In the genomic region with DNA sequence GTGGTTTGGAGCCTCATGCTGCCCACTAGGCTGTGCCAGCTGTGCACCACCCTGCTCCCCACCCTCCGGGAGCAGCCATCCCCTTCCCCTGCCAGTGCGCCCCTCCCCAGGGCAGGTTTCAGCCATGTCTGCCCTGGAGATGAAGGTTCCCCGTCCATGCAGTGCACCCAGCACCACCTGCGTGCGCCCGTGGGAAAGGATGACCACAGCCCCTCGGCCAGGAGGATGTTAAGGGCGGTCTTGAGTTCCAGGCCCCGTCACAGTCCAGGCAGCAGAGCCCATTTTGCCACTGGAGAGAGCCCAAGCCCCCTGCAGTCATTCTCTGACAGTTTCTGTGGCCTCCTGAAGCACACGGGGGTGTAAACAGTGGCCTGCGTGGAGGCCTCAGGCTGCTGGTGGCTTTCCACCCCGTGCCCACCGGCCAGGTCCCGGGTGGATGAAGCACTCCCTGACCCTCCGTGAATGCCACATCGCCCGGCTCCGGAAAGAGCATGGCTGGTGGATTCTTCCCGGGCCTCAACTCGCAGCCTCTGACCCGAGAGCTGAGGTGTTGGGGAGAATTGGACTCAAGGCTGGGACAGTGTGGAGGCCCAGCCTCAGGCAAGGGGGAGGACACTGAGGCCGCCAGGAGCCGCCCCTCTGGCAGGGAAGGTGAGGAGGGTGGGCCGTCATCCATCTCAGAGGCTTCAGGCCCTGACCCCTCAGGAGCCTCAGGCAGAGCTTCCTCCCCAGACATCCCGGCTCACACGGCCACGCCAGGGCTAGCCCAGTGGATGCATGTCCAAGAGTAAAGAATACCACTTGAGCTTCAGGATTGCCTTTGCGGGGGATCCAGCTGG, we compare ENCODE assay signal across 18 cellular contexts.
DNase-seq lines count a peak whose midpoint lies in the region; ATAC-seq and TF ChIP-seq lines count a peak whose summit lies in the region.
"Had no signal": no experiment of that assay in that cellular context is flagged by ENCODE, and none has a peak within 500 bp of the region (broad histone marks: within the 10 kb centered on the region; RNA-seq: fewer than 3 reads in every experiment).

No MANE protein-coding gene starts in this region.

- peaks cover 48 to 64% of the 10 kb centered on the region in 2 donors for H3K36me3 Mint-ChIP-seq in CD14-positive monocyte

- no peak for TF ChIP-seq EP300 in ovary (IDR thresholded peaks at IDR 0.05)

- H3K4me3 ChIP-seq in dorsolateral prefrontal cortex (no peak overlapping the region), ovary (no peak overlapping the region), upper lobe of right lung (no peak overlapping the region)
- H3K4me3 ChIP-seq: SJCRH30 had no signal

- H3K27me3 ChIP-seq in dorsolateral prefrontal cortex (no peaks in the 10 kb centered on the region), ovary (no peaks in the 10 kb centered on the region), upper lobe of right lung (no peaks in the 10 kb centered on the region)
- H3K27me3 ChIP-seq: SJCRH30 had no signal

- 91 to 92% (median 92%) methylated on average over 28 of the region's 28 CpGs for WGBS in ovary, 3 donors

- TF ChIP-seq CTCF in CD14-positive monocyte (IDR thresholded peaks at IDR 0.05) (no peak), dorsolateral prefrontal cortex (IDR thresholded peaks at IDR 0.05 in 54 of 56, conservative IDR thresholded peaks at IDR 0.05 in 2 of 56; ENCODE audit: low read depth in 1 of 56, partially characterized antibody in 56 of 56) (no peak), ovary (IDR thresholded peaks at IDR 0.05) (no peak), upper lobe of right lung (IDR thresholded peaks at IDR 0.05) (no peak)

- H3K27ac ChIP-seq in dorsolateral prefrontal cortex (peak overlapping the region in 40 of 59 donors; percentile 3 to 83 (median 42)), ovary (peak overlapping the region; percentile 37 to 67), upper lobe of right lung (no peak overlapping the region)
- H3K27ac ChIP-seq: SJCRH30 had no signal

- no peaks in the 10 kb centered on the region for H3K9me3 Mint-ChIP-seq in CD14-positive monocyte
- H3K9me3 Mint-ChIP-seq: HFFc6, IgD-negative memory B cell had no signal

- H3K9me3 ChIP-seq in ovary, result no peaks in the 10 kb centered on the region
- no peaks in the 10 kb centered on the region for H3K9me3 ChIP-seq in upper lobe of right lung
- H3K9me3 ChIP-seq: SJCRH30 had no signal

- H3K36me3 ChIP-seq in ovary, result no peaks in the 10 kb centered on the region
- peaks cover 40% of the 10 kb centered on the region for H3K36me3 ChIP-seq in upper lobe of right lung

- H3K27ac Mint-ChIP-seq in CD14-positive monocyte, result peak overlapping the region in 1 of 7 donors; percentile 54
- H3K27ac Mint-ChIP-seq: HFFc6 had no signal

- ATAC-seq in upper lobe of right lung, result no peak

- peak; percentile 15 for DNase-seq in CD14-positive monocyte (ENCODE audit: low spot score)
- peak in 2 of 10 donors; percentile 11 to 14 for DNase-seq in dorsolateral prefrontal cortex
- DNase-seq in ovary, result peak in 1 of 5 donors; percentile 34
- DNase-seq in upper lobe of right lung, result peak; percentile 59
- no peak for DNase-seq in mesenteric fat pad (ENCODE audit: low spot score)
- DNase-seq in NCI-H1048 (lab: John Stamatoyannopoulos, UW), result no peak
- DNase-seq in DMS 273 (lab: John Stamatoyannopoulos, UW; ENCODE audit: unreplicated experiment), result no peak
- DNase-seq: COR-L47, GF-D8, H7, HFFc6, Karpas-422, NCI-H1436, NCI-H1930, NCI-H345, NCI-H524 treated with DMSO at 0.1 percent for 48 hours, SJCRH30 had no signal

- no peak for TF ChIP-seq POLR2A in ovary (IDR thresholded peaks at IDR 0.05)

- H3K4me1 Mint-ChIP-seq in CD14-positive monocyte, result no peaks in the 10 kb centered on the region

- no peak overlapping the region for H3K4me3 Mint-ChIP-seq in CD14-positive monocyte
- H3K4me3 Mint-ChIP-seq: HFFc6 had no signal

- peaks cover 25% of the 10 kb centered on the region for H3K4me1 ChIP-seq in ovary (ENCODE audit: insufficient read depth)
- no peaks in the 10 kb centered on the region for H3K4me1 ChIP-seq in upper lobe of right lung
- H3K4me1 ChIP-seq: SJCRH30 had no signal

- intact Hi-C loops in CD14-positive monocyte (cut with micrococcal nuclease), result no loop called here
- intact Hi-C loops in dorsolateral prefrontal cortex (cut with DNase I), result no loop called here
- intact Hi-C loops in ovary (cut with DNase I), result no loop called here
- intact Hi-C loops in upper lobe of right lung (cut with DNase I), result no loop called here

- peaks cover 0 to 2% (median 0%) of the 10 kb centered on the region in 3 donors for H3K27me3 Mint-ChIP-seq in CD14-positive monocyte (ENCODE audit: low read depth in 3 of 3)
- H3K27me3 Mint-ChIP-seq: IgD-negative memory B cell had no signal

Comparison
In these comparisons a context has a peak if more than half of its experiments do, and no peak if none do; other contexts are left out.
1. DNase-seq: peak in CD14-positive monocyte (single experiment) and upper lobe of right lung (single experiment); none in mesenteric fat pad (single experiment), NCI-H1048 (single experiment) and DMS 273 (single experiment).